In the genomic region with DNA sequence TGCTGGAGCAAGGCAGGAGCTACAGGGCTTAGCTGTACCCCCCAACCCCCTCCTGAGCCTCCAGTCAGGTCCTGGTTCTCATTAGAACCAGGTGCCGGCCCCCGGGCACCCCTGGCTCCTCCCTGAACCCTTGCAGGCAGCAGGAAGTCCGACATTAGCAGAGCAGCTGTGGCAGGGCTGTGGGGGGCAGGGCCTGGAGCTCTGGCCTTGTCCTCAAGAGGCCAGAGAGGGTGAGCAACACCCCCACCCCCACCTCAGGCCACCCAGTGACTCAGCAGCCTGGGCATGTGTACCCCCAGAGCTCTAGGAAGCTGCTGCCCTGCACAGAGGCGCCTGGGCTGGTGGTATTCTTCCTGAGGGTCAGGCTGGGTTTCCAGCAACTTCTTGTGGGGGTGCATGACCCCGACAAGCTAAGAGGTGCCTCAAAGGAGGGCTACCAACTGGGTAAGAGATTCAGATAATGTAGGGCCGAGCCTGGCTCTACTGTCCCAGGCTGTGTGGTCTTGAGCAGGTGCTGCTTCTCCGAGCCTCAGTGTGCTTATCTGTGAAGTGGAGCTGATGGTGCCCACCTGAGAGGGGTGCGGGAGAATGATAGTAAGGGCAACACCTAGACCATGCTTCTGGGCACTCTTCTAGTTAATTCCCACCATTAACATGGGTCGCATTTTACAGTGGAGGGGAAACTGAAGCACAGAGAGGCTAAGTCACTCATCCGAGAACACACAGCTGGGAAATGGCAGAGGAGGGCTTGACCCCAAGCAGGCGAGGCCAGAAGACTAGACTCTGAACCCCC, we compare ENCODE assay signal across 1 cellular context.
TF ChIP-seq lines count a peak whose summit lies in the region.

No MANE protein-coding gene starts in this region.

TF ChIP-seq in HepG2, 621 proteins besides CTCF, POLR2A, EP300 and RAD21 (continued from another document and continues in another):
- TF ChIP-seq, protein P1, sequence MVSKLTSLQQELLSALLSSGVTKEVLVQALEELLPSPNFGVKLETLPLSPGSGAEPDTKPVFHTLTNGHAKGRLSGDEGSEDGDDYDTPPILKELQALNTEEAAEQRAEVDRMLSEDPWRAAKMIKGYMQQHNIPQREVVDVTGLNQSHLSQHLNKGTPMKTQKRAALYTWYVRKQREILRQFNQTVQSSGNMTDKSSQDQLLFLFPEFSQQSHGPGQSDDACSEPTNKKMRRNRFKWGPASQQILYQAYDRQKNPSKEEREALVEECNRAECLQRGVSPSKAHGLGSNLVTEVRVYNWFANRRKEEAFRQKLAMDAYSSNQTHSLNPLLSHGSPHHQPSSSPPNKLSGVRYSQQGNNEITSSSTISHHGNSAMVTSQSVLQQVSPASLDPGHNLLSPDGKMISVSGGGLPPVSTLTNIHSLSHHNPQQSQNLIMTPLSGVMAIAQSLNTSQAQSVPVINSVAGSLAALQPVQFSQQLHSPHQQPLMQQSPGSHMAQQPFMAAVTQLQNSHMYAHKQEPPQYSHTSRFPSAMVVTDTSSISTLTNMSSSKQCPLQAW (CRISPR knock-in tag; IDR thresholded peaks at IDR 0.05) = peak; percentile 63
- peak; percentile 57; the same call in 1 of the 2 replicates for TF ChIP-seq TBX2 (CRISPR knock-in tag; IDR thresholded peaks at IDR 0.05; ENCODE audit: borderline replicate concordance)
- TF ChIP-seq MAFG (CRISPR knock-in tag; IDR thresholded peaks at IDR 0.05) = 0 out of 2 replicates have a peak, but pooled peaks have one; percentile 64
- peak; percentile 15; the same call in 1 of the 2 replicates for TF ChIP-seq HNF4A (CRISPR knock-in tag; IDR thresholded peaks at IDR 0.05)
- TF ChIP-seq, protein P2, sequence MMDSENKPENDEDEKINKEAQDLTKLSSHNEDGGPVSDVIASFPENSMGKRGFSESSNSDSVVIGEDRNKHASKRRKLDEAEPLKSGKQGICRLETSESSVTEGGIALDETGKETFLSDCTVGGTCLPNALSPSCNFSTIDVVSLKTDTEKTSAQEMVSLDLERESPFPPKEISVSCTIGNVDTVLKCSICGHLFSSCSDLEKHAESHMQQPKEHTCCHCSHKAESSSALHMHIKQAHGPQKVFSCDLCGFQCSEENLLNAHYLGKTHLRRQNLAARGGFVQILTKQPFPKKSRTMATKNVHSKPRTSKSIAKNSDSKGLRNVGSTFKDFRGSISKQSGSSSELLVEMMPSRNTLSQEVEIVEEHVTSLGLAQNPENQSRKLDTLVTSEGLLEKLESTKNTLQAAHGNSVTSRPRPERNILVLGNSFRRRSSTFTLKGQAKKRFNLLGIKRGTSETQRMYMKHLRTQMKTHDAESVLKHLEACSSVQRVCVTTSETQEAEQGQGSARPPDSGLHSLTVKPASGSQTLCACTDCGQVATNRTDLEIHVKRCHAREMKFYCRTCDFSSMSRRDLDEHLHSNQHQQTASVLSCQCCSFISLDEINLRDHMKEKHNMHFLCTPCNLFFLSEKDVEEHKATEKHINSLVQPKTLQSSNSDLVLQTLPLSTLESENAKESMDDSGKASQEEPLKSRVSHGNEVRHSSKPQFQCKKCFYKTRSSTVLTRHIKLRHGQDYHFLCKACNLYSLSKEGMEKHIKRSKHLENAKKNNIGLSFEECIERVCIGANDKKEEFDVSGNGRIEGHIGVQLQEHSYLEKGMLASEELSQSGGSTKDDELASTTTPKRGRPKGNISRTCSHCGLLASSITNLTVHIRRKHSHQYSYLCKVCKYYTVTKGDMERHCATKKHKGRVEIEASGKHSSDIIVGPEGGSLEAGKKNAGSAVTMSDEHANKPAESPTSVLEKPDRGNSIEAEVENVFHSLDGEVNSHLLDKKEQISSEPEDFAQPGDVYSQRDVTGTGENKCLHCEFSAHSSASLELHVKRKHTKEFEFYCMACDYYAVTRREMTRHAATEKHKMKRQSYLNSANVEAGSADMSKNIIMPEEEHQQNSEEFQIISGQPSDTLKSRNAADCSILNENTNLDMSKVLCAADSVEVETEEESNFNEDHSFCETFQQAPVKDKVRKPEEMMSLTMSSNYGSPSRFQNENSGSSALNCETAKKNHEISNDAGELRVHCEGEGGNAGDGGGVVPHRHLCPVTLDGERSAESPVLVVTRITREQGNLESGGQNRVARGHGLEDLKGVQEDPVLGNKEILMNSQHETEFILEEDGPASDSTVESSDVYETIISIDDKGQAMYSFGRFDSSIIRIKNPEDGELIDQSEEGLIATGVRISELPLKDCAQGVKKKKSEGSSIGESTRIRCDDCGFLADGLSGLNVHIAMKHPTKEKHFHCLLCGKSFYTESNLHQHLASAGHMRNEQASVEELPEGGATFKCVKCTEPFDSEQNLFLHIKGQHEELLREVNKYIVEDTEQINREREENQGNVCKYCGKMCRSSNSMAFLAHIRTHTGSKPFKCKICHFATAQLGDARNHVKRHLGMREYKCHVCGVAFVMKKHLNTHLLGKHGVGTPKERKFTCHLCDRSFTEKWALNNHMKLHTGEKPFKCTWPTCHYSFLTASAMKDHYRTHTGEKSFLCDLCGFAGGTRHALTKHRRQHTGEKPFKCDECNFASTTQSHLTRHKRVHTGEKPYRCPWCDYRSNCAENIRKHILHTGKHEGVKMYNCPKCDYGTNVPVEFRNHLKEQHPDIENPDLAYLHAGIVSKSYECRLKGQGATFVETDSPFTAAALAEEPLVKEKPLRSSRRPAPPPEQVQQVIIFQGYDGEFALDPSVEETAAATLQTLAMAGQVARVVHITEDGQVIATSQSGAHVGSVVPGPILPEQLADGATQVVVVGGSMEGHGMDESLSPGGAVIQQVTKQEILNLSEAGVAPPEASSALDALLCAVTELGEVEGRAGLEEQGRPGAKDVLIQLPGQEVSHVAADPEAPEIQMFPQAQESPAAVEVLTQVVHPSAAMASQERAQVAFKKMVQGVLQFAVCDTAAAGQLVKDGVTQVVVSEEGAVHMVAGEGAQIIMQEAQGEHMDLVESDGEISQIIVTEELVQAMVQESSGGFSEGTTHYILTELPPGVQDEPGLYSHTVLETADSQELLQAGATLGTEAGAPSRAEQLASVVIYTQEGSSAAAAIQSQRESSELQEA (CRISPR knock-in tag; IDR thresholded peaks at IDR 0.05; ENCODE audit: not compliant biosample characterization) = peak; percentile 22
- no peak for TF ChIP-seq KLF6 (CRISPR knock-in tag; IDR thresholded peaks at IDR 0.05)
- peak; percentile 54 for TF ChIP-seq AGO2 (optimal IDR thresholded peaks at IDR 0.05; ENCODE audit: low read depth, low read length)
- TF ChIP-seq ZNF563 (CRISPR knock-in tag; IDR thresholded peaks at IDR 0.05) = 0 out of 2 replicates have a peak, but pooled peaks have one; percentile 30
- TF ChIP-seq PAXIP1 (CRISPR knock-in tag; conservative IDR thresholded peaks at IDR 0.05) = peak; percentile 78
- no peak; the same call in 1 of the 2 replicates for TF ChIP-seq ZSCAN25 (CRISPR knock-in tag; IDR thresholded peaks at IDR 0.05)
- TF ChIP-seq, protein P3, sequence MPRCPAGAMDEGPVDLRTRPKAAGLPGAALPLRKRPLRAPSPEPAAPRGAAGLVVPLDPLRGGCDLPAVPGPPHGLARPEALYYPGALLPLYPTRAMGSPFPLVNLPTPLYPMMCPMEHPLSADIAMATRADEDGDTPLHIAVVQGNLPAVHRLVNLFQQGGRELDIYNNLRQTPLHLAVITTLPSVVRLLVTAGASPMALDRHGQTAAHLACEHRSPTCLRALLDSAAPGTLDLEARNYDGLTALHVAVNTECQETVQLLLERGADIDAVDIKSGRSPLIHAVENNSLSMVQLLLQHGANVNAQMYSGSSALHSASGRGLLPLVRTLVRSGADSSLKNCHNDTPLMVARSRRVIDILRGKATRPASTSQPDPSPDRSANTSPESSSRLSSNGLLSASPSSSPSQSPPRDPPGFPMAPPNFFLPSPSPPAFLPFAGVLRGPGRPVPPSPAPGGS (CRISPR knock-in tag; IDR thresholded peaks at IDR 0.05) = 0 out of 2 replicates have a peak, but pooled peaks have one; percentile 37
- no peak for TF ChIP-seq GATAD1 (CRISPR knock-in tag; IDR thresholded peaks at IDR 0.05)
- TF ChIP-seq RXRA (CRISPR knock-in tag; IDR thresholded peaks at IDR 0.05) = peak; percentile 96
- no peak for TF ChIP-seq SMARCE1 (IDR thresholded peaks at IDR 0.05; ENCODE audit: borderline replicate concordance)
- TF ChIP-seq NFE2 (CRISPR knock-in tag; IDR thresholded peaks at IDR 0.05) = 0 out of 2 replicates have a peak, but pooled peaks have one; percentile 28
- TF ChIP-seq, protein P4, sequence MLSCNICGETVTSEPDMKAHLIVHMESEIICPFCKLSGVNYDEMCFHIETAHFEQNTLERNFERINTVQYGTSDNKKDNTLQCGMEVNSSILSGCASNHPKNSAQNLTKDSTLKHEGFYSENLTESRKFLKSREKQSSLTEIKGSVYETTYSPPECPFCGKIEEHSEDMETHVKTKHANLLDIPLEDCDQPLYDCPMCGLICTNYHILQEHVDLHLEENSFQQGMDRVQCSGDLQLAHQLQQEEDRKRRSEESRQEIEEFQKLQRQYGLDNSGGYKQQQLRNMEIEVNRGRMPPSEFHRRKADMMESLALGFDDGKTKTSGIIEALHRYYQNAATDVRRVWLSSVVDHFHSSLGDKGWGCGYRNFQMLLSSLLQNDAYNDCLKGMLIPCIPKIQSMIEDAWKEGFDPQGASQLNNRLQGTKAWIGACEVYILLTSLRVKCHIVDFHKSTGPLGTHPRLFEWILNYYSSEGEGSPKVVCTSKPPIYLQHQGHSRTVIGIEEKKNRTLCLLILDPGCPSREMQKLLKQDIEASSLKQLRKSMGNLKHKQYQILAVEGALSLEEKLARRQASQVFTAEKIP (CRISPR knock-in tag; IDR thresholded peaks at IDR 0.05; ENCODE audit: borderline replicate concordance) = no peak
- no peak for TF ChIP-seq POLR2AphosphoS2 (IDR thresholded peaks at IDR 0.05; ENCODE audit: low read depth, low read length)
- no peak for TF ChIP-seq ZBTB37 (CRISPR knock-in tag; IDR thresholded peaks at IDR 0.05)
- peak; percentile 30; the same call in 1 of the 2 replicates for TF ChIP-seq ZNF350 (CRISPR knock-in tag; IDR thresholded peaks at IDR 0.05; ENCODE audit: borderline replicate concordance, low read depth)
- 0 out of 2 replicates have a peak, but pooled peaks have one; percentile 52 for TF ChIP-seq CHD2 (IDR thresholded peaks at IDR 0.05; ENCODE audit: low read depth, low read length)
- TF ChIP-seq ZNF431 (CRISPR knock-in tag; IDR thresholded peaks at IDR 0.05; ENCODE audit: borderline replicate concordance, low read depth) = no peak
- TF ChIP-seq PPARG (CRISPR knock-in tag; conservative IDR thresholded peaks at IDR 0.05) = 0 out of 2 replicates have a peak, but pooled peaks have one; percentile 18
- TF ChIP-seq PHF8 (CRISPR knock-in tag; IDR thresholded peaks at IDR 0.05) = no peak
- TF ChIP-seq ZBTB10 (CRISPR knock-in tag; IDR thresholded peaks at IDR 0.05; ENCODE audit: borderline replicate concordance) = peak; percentile 80; the same call in 1 of the 2 replicates
- TF ChIP-seq RARA (CRISPR knock-in tag; IDR thresholded peaks at IDR 0.05) = peak; percentile 55
- TF ChIP-seq, protein P5, sequence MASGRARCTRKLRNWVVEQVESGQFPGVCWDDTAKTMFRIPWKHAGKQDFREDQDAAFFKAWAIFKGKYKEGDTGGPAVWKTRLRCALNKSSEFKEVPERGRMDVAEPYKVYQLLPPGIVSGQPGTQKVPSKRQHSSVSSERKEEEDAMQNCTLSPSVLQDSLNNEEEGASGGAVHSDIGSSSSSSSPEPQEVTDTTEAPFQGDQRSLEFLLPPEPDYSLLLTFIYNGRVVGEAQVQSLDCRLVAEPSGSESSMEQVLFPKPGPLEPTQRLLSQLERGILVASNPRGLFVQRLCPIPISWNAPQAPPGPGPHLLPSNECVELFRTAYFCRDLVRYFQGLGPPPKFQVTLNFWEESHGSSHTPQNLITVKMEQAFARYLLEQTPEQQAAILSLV (CRISPR knock-in tag; IDR thresholded peaks at IDR 0.05; ENCODE audit: borderline replicate concordance) = no peak
